ENCODE assay signal across 22 cellular contexts in genomic region chr17:78460951-78461944, GRCh38.
"Had no signal": no experiment of that assay in that cellular context is flagged by ENCODE, and none has a peak within 500 bp of the region (broad histone marks: within the 10 kb centered on the region; RNA-seq: fewer than 3 reads in every experiment).

No MANE protein-coding gene starts in this region.

- DNase-seq: Kasumi-1, MM.1S, NCI-H1092 treated with DMSO at 0.1 percent for 48 hours, NCI-H1436, NCI-H187, NCI-H2029, NCI-H2081 treated with DMSO at 0.1 percent for 48 hours, NCI-H2171, NCI-H226, NCI-H446, NCI-H510A, NCI-H524 treated with DMSO at 0.1 percent for 48 hours, NCI-H69, NCI-H774, Right ventricle myocardium superior, RPMI8226, SIG-M5 had no signal

- H3K4me2 ChIP-seq: KMS-11 had no signal

- H3K27ac ChIP-seq: KMS-11, SJSA1, SK-N-MC had no signal

- ATAC-seq: K562 had no signal

- H3K4me3 ChIP-seq: K562, SJSA1, SK-N-MC had no signal

- H3K36me3 Mint-ChIP-seq: IgD-negative memory B cell had no signal

- H3K4me3 Mint-ChIP-seq: IgD-negative memory B cell had no signal

- H3K9me3 Mint-ChIP-seq: IgD-negative memory B cell had no signal

- H3K9me3 ChIP-seq: SJSA1 had no signal

- H3K27ac Mint-ChIP-seq: IgD-negative memory B cell had no signal

- H3K4me1 ChIP-seq: SJSA1 had no signal

- H3K36me3 ChIP-seq: SJSA1 had no signal

- H3K4me1 Mint-ChIP-seq: IgD-negative memory B cell had no signal

- H3K9ac ChIP-seq: KMS-11 had no signal
